In genomic region chr7:27111753-27112277, GRCh38 we compare ENCODE assay signal across 14 cellular contexts. TPM values are rescaled to one million over a fixed set of nuclear protein-coding genes. Genes with fewer than 3 reads are reported as not detected.
DNase-seq lines count a peak whose midpoint lies in the region; ATAC-seq and TF ChIP-seq lines count a peak whose summit lies in the region.
"Had no signal": no experiment of that assay in that cellular context is flagged by ENCODE, and none has a peak within 500 bp of the region (broad histone marks: within the 10 kb centered on the region; RNA-seq: fewer than 3 reads in every experiment).

No MANE protein-coding gene starts in this region.

- H3K4me1 ChIP-seq in SJCRH30 (peaks cover 17% of the 10 kb centered on the region), fibroblast of lung (ENCODE audit: control insufficient read depth, extremely low read depth, insufficient read depth, low read length) (peaks cover 22% of the 10 kb centered on the region), psoas muscle (peaks cover 34% of the 10 kb centered on the region)

- no peaks in the 10 kb centered on the region for H4K20me1 ChIP-seq in fibroblast of lung (ENCODE audit: control insufficient read depth, extremely low read depth, insufficient read depth, low read length)

- H3K9me3 ChIP-seq in AG04450 (ENCODE audit: control insufficient read depth, insufficient read depth, low read length) = no peaks in the 10 kb centered on the region
- 0 out of 2 replicates have a peak, but pooled peaks cover 2% of the 10 kb centered on the region for H3K9me3 ChIP-seq in SJCRH30 (replicated peaks)
- no peaks in the 10 kb centered on the region for H3K9me3 ChIP-seq in fibroblast of lung (ENCODE audit: control insufficient read depth, insufficient read depth, low read depth, low read length)
- H3K9me3 ChIP-seq in psoas muscle = no peaks in the 10 kb centered on the region

- H3K4me3 ChIP-seq in AG04450 (ENCODE audit: low read depth, low read length) (peak overlapping the region; percentile 84), SJCRH30 (peak overlapping the region; percentile 99), fibroblast of lung (replicated peaks in 1 of 4; ENCODE audit: control extremely low read depth in 1 of 4, insufficient read depth in 1 of 4, low read depth in 3 of 4, low read length in 4 of 4) (peak overlapping the region in 3 of 4 experiments; percentile 51 to 92 (median 76)), psoas muscle (no peak overlapping the region)

- H3K36me3 ChIP-seq in SJCRH30 = peaks cover 22% of the 10 kb centered on the region
- no peaks in the 10 kb centered on the region for H3K36me3 ChIP-seq in fibroblast of lung (ENCODE audit: control insufficient read depth, insufficient read depth, low read length)
- peaks cover 0 to 2% of the 10 kb centered on the region in 2 donors for H3K36me3 ChIP-seq in psoas muscle (ENCODE audit: insufficient read depth in 1 of 2, low read depth in 1 of 2)

- CTCF ChIA-PET in AG04450 (lab: Charles Lee) = no interaction called here

- peaks cover 63% of the 10 kb centered on the region for H3K79me2 ChIP-seq in fibroblast of lung (ENCODE audit: control insufficient read depth, insufficient read depth, low read length)

- 22 to 28% (median 26%) methylated on average over 4 of the region's 4 CpGs for WGBS in psoas muscle, 3 donors

- no peak overlapping the region for H3K9ac ChIP-seq in fibroblast of lung (ENCODE audit: insufficient read depth, low read length)

- POLR2A ChIA-PET in AG04450 (lab: Yijun Ruan, JAX) = interaction anchor here (1.5 kb wide), 1 partner anchor 15 kb away, joined by 3 read pairs; no protein-coding TSS in a partner anchor

- H3K27ac ChIP-seq in AG04450 (ENCODE audit: low read depth, low read length) = peak overlapping the region; percentile 95
- no peak overlapping the region; the same call in 1 of the 2 replicates for H3K27ac ChIP-seq in SJCRH30
- H3K27ac ChIP-seq in fibroblast of lung (ENCODE audit: insufficient read depth, low read length) = peak overlapping the region; percentile 93
- H3K27ac ChIP-seq in psoas muscle = peak overlapping the region; percentile 92

- peak overlapping the region; percentile 96 for H3K4me2 ChIP-seq in fibroblast of lung (ENCODE audit: extremely low read depth, insufficient read depth, low read length)

- DNase-seq in AG04450 (ENCODE audit: low read depth, low spot score) (no peak), SJCRH30 (peak in 1 of 2 experiments; percentile 18), fibroblast of lung (ENCODE audit: low read depth in 2 of 2) (peak in 1 of 2 donors; percentile 56), psoas muscle (no peak), ecto neural progenitor cell (ENCODE audit: low spot score) (no peak), NCI-H1092 (lab: John Stamatoyannopoulos, UW) (no peak)
- DNase-seq: activated CD8-positive, alpha-beta T cell treated with anti-CD3 and anti-CD28 coated beads for 36 hours; naive B cell; OCI-M1; small intestine; trophoblast cell had no signal

- TF ChIP-seq CTCF in AG04450 (IDR thresholded peaks at IDR 0.05; ENCODE audit: low read depth, low read length) (no peak), fibroblast of lung (conservative IDR thresholded peaks at IDR 0.05 in 1 of 2, IDR thresholded peaks at IDR 0.05 in 1 of 2; ENCODE audit: low read depth in 1 of 2, low read length in 2 of 2) (no peak), psoas muscle (IDR thresholded peaks at IDR 0.05) (no peak)

- intact Hi-C loops in psoas muscle (cut with DNase I) = no loop called here

- ATAC-seq in psoas muscle (no peak), HG03159 (IDR thresholded peaks at IDR 0.05; ENCODE audit: unreplicated experiment) (no peak), GM18502 (IDR thresholded peaks at IDR 0.05; ENCODE audit: poor library complexity, unreplicated experiment) (no peak)
- ATAC-seq: activated CD8-positive, alpha-beta T cell treated with anti-CD3 and anti-CD28 coated beads for 36 hours had no signal

- no peak overlapping the region for H2AFZ ChIP-seq in fibroblast of lung (ENCODE audit: low read length)

- H3K27me3 ChIP-seq in AG04450 (ENCODE audit: control insufficient read depth, insufficient read depth, low read length) = no peaks in the 10 kb centered on the region
- H3K27me3 ChIP-seq in SJCRH30 = no peaks in the 10 kb centered on the region
- no peaks in the 10 kb centered on the region for H3K27me3 ChIP-seq in fibroblast of lung (ENCODE audit: control insufficient read depth, insufficient read depth, low read length)
- no peaks in the 10 kb centered on the region for H3K27me3 ChIP-seq in psoas muscle (ENCODE audit: insufficient read depth in 3 of 3, low read length in 2 of 3)

RNA-seq across cellular contexts. Expression of gene HOXA2, which starts 9.3 kb away (rescaled TPM):
- polyA plus RNA-seq in AG04450 (2011; rRNA removed) (3.1 and 4.1 TPM in 2 replicates), fibroblast of lung (2.3 and 2.6 TPM in 2 replicates), psoas muscle (under 1 TPM; 0.23 to 0.42 (median 0.29) TPM)
- 2.4 and 3.0 TPM in 2 replicates for polyA minus RNA-seq in AG04450 (2011; rRNA and poly(A)+ RNA removed)
- 2.8 and 4.2 TPM in 2 replicates for total RNA-seq in SJCRH30 (2014; rRNA removed; shearing (Covaris generic))
- total RNA-seq in fibroblast of lung (1.0 and 1.3 TPM in 2 replicates), psoas muscle (1 to 10 TPM in 1 of 4 donors, under 1 TPM in 3; 0.17 to 1.1 (median 0.53) TPM)
- polyA plus RNA-seq in fibroblast of lung (2012) = 1.4 and 2.2 TPM in 2 replicates
- 2.1 and 2.3 TPM in 2 replicates for polyA minus RNA-seq in fibroblast of lung (ENCODE audit: low replicate concordance)
- total RNA-seq: activated CD8-positive, alpha-beta T cell treated with anti-CD3 and anti-CD28 coated beads for 36 hours; cerebellum had no signal

RNA-seq across cellular contexts. Expression of gene HOXA1, which starts 16.0 kb away (rescaled TPM):
- 2.6 and 2.9 TPM in 2 replicates for polyA plus RNA-seq in AG04450 (2011; rRNA removed)
- 1.7 and 2.2 TPM in 2 replicates for polyA minus RNA-seq in AG04450 (2011; rRNA and poly(A)+ RNA removed)
- 6.8 and 7.3 TPM in 2 replicates for total RNA-seq in SJCRH30 (2014; rRNA removed; shearing (Covaris generic))
- total RNA-seq in fibroblast of lung = 0.50 and 0.51 TPM in 2 replicates
- 0.58 and 0.83 TPM in 2 replicates for polyA plus RNA-seq in fibroblast of lung
- polyA plus RNA-seq in fibroblast of lung (2012) = 0.66 and 0.67 TPM in 2 replicates
- 1.1 TPM in 1 of 2 replicates, not detected in the other for polyA minus RNA-seq in fibroblast of lung (ENCODE audit: low replicate concordance)
- under 1 TPM in 2 of 4 donors, not detected in 2; 0.17 to 0.21 TPM for total RNA-seq in psoas muscle
- polyA plus RNA-seq in psoas muscle = under 1 TPM; 0.03 to 0.22 (median 0.22) TPM
- total RNA-seq: cerebellum had no signal

RNA-seq across cellular contexts. Expression of gene HOXA4, which starts 18.7 kb away (rescaled TPM):
- polyA plus RNA-seq in AG04450 (2011; rRNA removed) (5.4 and 5.8 TPM in 2 replicates), fibroblast of lung (2.4 and 3.6 TPM in 2 replicates), psoas muscle (10 to 100 TPM in 2 of 3 donors, 1 to 10 TPM in 1; 6.8 to 20.8 (median 12.5) TPM)
- polyA minus RNA-seq in AG04450 (2011; rRNA and poly(A)+ RNA removed) = 3.6 and 4.2 TPM in 2 replicates
- total RNA-seq in SJCRH30 (2014; rRNA removed; shearing (Covaris generic)) = 5.3 and 5.6 TPM in 2 replicates
- total RNA-seq in fibroblast of lung (0.33 and 0.51 TPM in 2 replicates), psoas muscle (10 to 100 TPM in 2 of 4 donors, 1 to 10 TPM in 2; 7.2 to 11.5 (median 9.1) TPM)
- 2.6 and 3.3 TPM in 2 replicates for polyA plus RNA-seq in fibroblast of lung (2012)
- 1.6 and 3.6 TPM in 2 replicates for polyA minus RNA-seq in fibroblast of lung (ENCODE audit: low replicate concordance)
- total RNA-seq: cerebellum had no signal

RNA-seq across cellular contexts. Expression of gene HOXA5, which starts 31.7 kb away (rescaled TPM):
- 48.3 and 51.0 TPM in 2 replicates for polyA plus RNA-seq in AG04450 (2011; rRNA removed)
- polyA minus RNA-seq in AG04450 (2011; rRNA and poly(A)+ RNA removed) = 37.7 and 49.7 TPM in 2 replicates
- 10.4 and 11.9 TPM in 2 replicates for total RNA-seq in SJCRH30 (2014; rRNA removed; shearing (Covaris generic))
- total RNA-seq in fibroblast of lung = 18.3 and 22.1 TPM in 2 replicates
- 16.6 and 35.6 TPM in 2 replicates for polyA plus RNA-seq in fibroblast of lung
- polyA plus RNA-seq in fibroblast of lung (2012) = 17.5 and 31.8 TPM in 2 replicates
- polyA minus RNA-seq in fibroblast of lung (ENCODE audit: low replicate concordance) = 3.1 and 3.9 TPM in 2 replicates
- total RNA-seq in psoas muscle = 10 to 100 TPM in 1 of 4 donors, 1 to 10 TPM in 3; 4.7 to 18.8 (median 8.1) TPM
- polyA plus RNA-seq in psoas muscle = 1 to 10 TPM; 2.6 to 7.6 (median 4.6) TPM
- total RNA-seq: activated CD8-positive, alpha-beta T cell treated with anti-CD3 and anti-CD28 coated beads for 36 hours; cerebellum had no signal

RNA-seq across cellular contexts. Expression of gene HOXA6, which starts 35.8 kb away (rescaled TPM):
- 1.2 and 1.3 TPM in 2 replicates for polyA plus RNA-seq in AG04450 (2011; rRNA removed)
- 0.91 and 2.1 TPM in 2 replicates for polyA minus RNA-seq in AG04450 (2011; rRNA and poly(A)+ RNA removed)
- total RNA-seq in SJCRH30 (2014; rRNA removed; shearing (Covaris generic)) = 3.8 and 4.6 TPM in 2 replicates
- total RNA-seq in fibroblast of lung = 3.6 and 4.4 TPM in 2 replicates
- polyA plus RNA-seq in fibroblast of lung = 0.70 and 1.2 TPM in 2 replicates
- polyA plus RNA-seq in fibroblast of lung (2012) = 1.6 and 3.8 TPM in 2 replicates
- polyA minus RNA-seq in fibroblast of lung (ENCODE audit: low replicate concordance) = 0.30 and 1.6 TPM in 2 replicates
- total RNA-seq in psoas muscle = 1 to 10 TPM; 2.5 to 3.7 (median 3.1) TPM
- polyA plus RNA-seq in psoas muscle = 1 to 10 TPM in 2 of 3 donors, under 1 TPM in 1; 0.64 to 3.2 (median 1.5) TPM
- total RNA-seq: activated CD8-positive, alpha-beta T cell treated with anti-CD3 and anti-CD28 coated beads for 36 hours; cerebellum had no signal
